ENCODE assay signal across 7 cellular contexts in the genomic region with DNA sequence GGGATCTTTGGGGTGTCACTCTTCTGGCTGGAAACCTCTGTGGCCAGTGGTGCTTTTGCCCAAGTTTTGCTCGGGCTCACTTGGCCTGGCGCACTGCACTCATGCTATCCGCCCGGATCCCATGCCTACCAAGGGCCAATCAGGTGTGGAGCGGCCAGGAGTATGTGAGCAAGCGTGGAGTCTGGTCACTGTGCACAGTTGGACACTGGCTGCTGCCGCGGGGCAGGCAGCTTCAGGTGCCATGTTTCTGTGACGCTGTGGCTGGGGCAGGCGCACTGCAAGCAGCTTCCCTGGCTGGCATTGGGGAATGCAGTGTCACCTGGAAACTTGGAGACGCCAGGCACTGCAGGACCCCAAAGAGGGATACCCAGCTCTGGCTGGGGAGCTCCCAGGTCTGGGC. TPM values are rescaled to one million over a fixed set of nuclear protein-coding genes. Genes with fewer than 3 reads are reported as not detected.
"Had no signal": no experiment of that assay in that cellular context is flagged by ENCODE, and none has a peak within 500 bp of the region (broad histone marks: within the 10 kb centered on the region; RNA-seq: fewer than 3 reads in every experiment).

No MANE protein-coding gene starts in this region.

- FAIRE-seq: HepG2, HTR-8/SVneo, K562 had no signal

- ATAC-seq: HepG2, K562 had no signal

- H3K4me3 ChIP-seq: K562 had no signal

- DNase-seq: IMR-90 had no signal

- H3K27ac ChIP-seq: HL-60 had no signal

RNA-seq across cellular contexts. Expression of a gene that starts 45.3 kb away (rescaled TPM):
- total RNA-seq: HepG2, HT1080, IMR-90, K562 had no signal
- polyA plus RNA-seq: HepG2, IgD-negative memory B cell, IMR-90, K562 had no signal
